In genomic region chr14:49506650-49507049, GRCh38 we compare ENCODE assay signal across 17 cellular contexts.
DNase-seq lines count a peak whose midpoint lies in the region; ATAC-seq and TF ChIP-seq lines count a peak whose summit lies in the region.
"Had no signal": no experiment of that assay in that cellular context is flagged by ENCODE, and none has a peak within 500 bp of the region (broad histone marks: within the 10 kb centered on the region; RNA-seq: fewer than 3 reads in every experiment).

No MANE protein-coding gene starts in this region.

- H3K27me3 ChIP-seq in PC-3 (ENCODE audit: low read length) (no peaks in the 10 kb centered on the region), hepatocyte (no peaks in the 10 kb centered on the region)

- no peaks in the 10 kb centered on the region for H3F3A ChIP-seq in PC-3 (ENCODE audit: low read length, unreplicated experiment)

- CTCF ChIA-PET in PC-3 (lab: Charles Lee): interaction anchor here (1.2 kb wide), 1 partner anchor 45 kb away, joined by 3 read pairs; no protein-coding TSS in a partner anchor

- peaks cover 25% of the 10 kb centered on the region for H3K4me1 ChIP-seq in PC-3 (ENCODE audit: insufficient read depth, low read length)
- H3K4me1 ChIP-seq in hepatocyte (ENCODE audit: insufficient read depth): no peaks in the 10 kb centered on the region

- no peak overlapping the region for H3K4me3 ChIP-seq in PC-3 (ENCODE audit: low read length)
- H3K4me3 ChIP-seq in hepatocyte: no peak overlapping the region

- BruUV-seq in PC-3 (replicated peaks; lab: Mats Ljungman, UMichigan): no TSS peak

- H3K4me2 ChIP-seq in PC-3 (ENCODE audit: low read length) (no peak overlapping the region), hepatocyte (no peak overlapping the region)

- H4K20me1 ChIP-seq in PC-3 (ENCODE audit: low read length) (no peaks in the 10 kb centered on the region), hepatocyte (ENCODE audit: insufficient read depth, poor library complexity, severe bottlenecking) (no peaks in the 10 kb centered on the region)

- H3K9me2 ChIP-seq in PC-3 (replicated peaks; ENCODE audit: low read length) (no peaks in the 10 kb centered on the region), hepatocyte (replicated peaks; ENCODE audit: insufficient read depth) (no peaks in the 10 kb centered on the region)

- H3K27ac ChIP-seq in PC-3 (ENCODE audit: low read length): peak overlapping the region; percentile 39
- peak overlapping the region; percentile 67 for H3K27ac ChIP-seq in hepatocyte
- H3K27ac ChIP-seq: C4-2B, HL-60 had no signal

- H3K9me3 ChIP-seq in PC-3 (ENCODE audit: low read length): no peaks in the 10 kb centered on the region
- H3K9me3 ChIP-seq in hepatocyte (ENCODE audit: low read depth): no peaks in the 10 kb centered on the region

- intact Hi-C loops in PC-3 (cut with micrococcal nuclease): no loop called here
- intact Hi-C loops in left cardiac atrium (cut with DNase I): no loop called here
- intact Hi-C loops in posterior vena cava (cut with DNase I): no loop called here

- DNase-seq in NCI-H82 (lab: John Stamatoyannopoulos, UW): peak; percentile 63
- DNase-seq in NCI-H82 treated with DMSO at 0.1 percent for 48 hours (lab: John Stamatoyannopoulos, UW; ENCODE audit: unreplicated experiment): no peak
- peak; percentile 62 for DNase-seq in PC-3
- DNase-seq in hepatocyte (ENCODE audit: low spot score): no peak
- DNase-seq in left cardiac atrium: no peak
- no peak for DNase-seq in AML-193 (lab: John Stamatoyannopoulos, UW)
- no peak for DNase-seq in posterior vena cava (ENCODE audit: low spot score)
- DNase-seq: CD8-positive, alpha-beta memory T cell; GDM1; KBM-7; NCI-H1105 treated with DMSO at 0.1 percent for 48 hours; NCI-H1694 treated with DMSO at 0.1 percent for 48 hours; NCI-H2081 treated with DMSO at 0.1 percent for 48 hours; OCI-M1; SHP77 had no signal

- H3K9ac ChIP-seq in PC-3 (ENCODE audit: low read length): no peak overlapping the region

- POLR2A ChIA-PET in PC-3 (lab: Charles Lee; ENCODE audit: unreplicated experiment): no interaction called here

- TF ChIP-seq CTCF in PC-3 (conservative IDR thresholded peaks at IDR 0.05; ENCODE audit: low read depth, low read length) (no peak), hepatocyte (IDR thresholded peaks at IDR 0.05; ENCODE audit: poor library complexity) (no peak)

- H3K79me2 ChIP-seq in PC-3 (ENCODE audit: low read length): no peaks in the 10 kb centered on the region
- H3K79me2 ChIP-seq in hepatocyte: no peaks in the 10 kb centered on the region

- no peak overlapping the region for H2AFZ ChIP-seq in PC-3 (ENCODE audit: low read length)
- H2AFZ ChIP-seq in hepatocyte: no peak overlapping the region

- H3K36me3 ChIP-seq in PC-3 (ENCODE audit: low read depth, low read length): no peaks in the 10 kb centered on the region
- no peaks in the 10 kb centered on the region for H3K36me3 ChIP-seq in hepatocyte (replicated peaks; ENCODE audit: insufficient read depth, low read depth)

- 52% methylated on average over 2 of the region's 2 CpGs for WGBS in hepatocyte (ENCODE audit: low lambda C conversion rate, missing lambda C conversion rate)

- ATAC-seq in PC-3 (peak; percentile 12), left cardiac atrium (no peak)

Comparison
In these comparisons a context has a peak if more than half of its experiments do, and no peak if none do; other contexts are left out.
1. DNase-seq: peak in NCI-H82 (single experiment) and PC-3 (single experiment); none in NCI-H82 treated with DMSO at 0.1 percent for 48 hours (single experiment), hepatocyte (single experiment), left cardiac atrium (single experiment), AML-193 (0 of 2) and posterior vena cava (single experiment).